Comparison of ENCODE assay signal across 26 cellular contexts in genomic region chr10:11789294-11789693, GRCh38. TPM values are rescaled to one million over a fixed set of nuclear protein-coding genes. Genes with fewer than 3 reads are reported as not detected.
"Had no signal": no experiment of that assay in that cellular context is flagged by ENCODE, and none has a peak within 500 bp of the region (broad histone marks: within the 10 kb centered on the region; RNA-seq: fewer than 3 reads in every experiment).

No MANE protein-coding gene starts in this region.

- H3K27ac Mint-ChIP-seq: activated CD4-positive, alpha-beta memory T cell treated with anti-CD3 and anti-CD28 coated beads, Interleukin-2, amount 10 ng/mL, durations not matched to agents 7 days and 5 days; activated CD4-positive, alpha-beta T cell treated with anti-CD3 and anti-CD28 coated beads for 36 hours; activated naive CD4-positive, alpha-beta T cell treated with anti-CD3 and anti-CD28 coated beads, Interleukin-2, amount 50 U/mL, for 72 hours; activated T-cell treated with anti-CD3 and anti-CD28 coated beads, Interleukin-2, amount 50 U/mL, for 72 hours; activated T-helper 2 cell treated with anti-CD3 and anti-CD28 coated beads, Interferon-gamma antibody, Interleukin-2, Interleukin-4, amounts not matched to agents 10 μg/mL and 5 μg/mL and 100 μg/mL, durations not matched to agents 14 hours and 24 hours and 36 hours; IgD-negative memory B cell had no signal

- H3K4me1 Mint-ChIP-seq: activated CD4-positive, alpha-beta memory T cell treated with anti-CD3 and anti-CD28 coated beads, Interleukin-2, amount 10 ng/mL, durations not matched to agents 7 days and 5 days; activated CD4-positive, alpha-beta T cell treated with anti-CD3 and anti-CD28 coated beads for 36 hours; IgD-negative memory B cell had no signal

- H3K27ac ChIP-seq: SK-N-MC, WERI-Rb-1 had no signal

- H3K9me3 ChIP-seq: MG63 had no signal

- H3K4me3 Mint-ChIP-seq: activated CD4-positive, alpha-beta memory T cell treated with anti-CD3 and anti-CD28 coated beads, Interleukin-2, amount 10 ng/mL, durations not matched to agents 7 days and 5 days; activated CD4-positive, alpha-beta T cell treated with anti-CD3 and anti-CD28 coated beads for 36 hours; activated T-cell treated with anti-CD3 and anti-CD28 coated beads, Interleukin-2, amount 50 U/mL, for 72 hours; IgD-negative memory B cell had no signal

- H3K36me3 Mint-ChIP-seq: activated naive CD4-positive, alpha-beta T cell treated with anti-CD3 and anti-CD28 coated beads, Interleukin-2, amount 50 U/mL, for 72 hours had no signal

- DNase-seq: activated CD4-positive, alpha-beta memory T cell treated with anti-CD3 and anti-CD28 coated beads, Interleukin-2, amount 10 ng/mL, durations not matched to agents 7 days and 5 days; activated CD4-positive, alpha-beta T cell treated with anti-CD3 and anti-CD28 coated beads for 36 hours; activated CD4-positive, alpha-beta T cell treated with anti-CD3 and anti-CD28 coated beads, Interleukin-2, amount 50 U/mL, for 1 hour; activated naive CD4-positive, alpha-beta T cell; activated T-cell treated with anti-CD3 and anti-CD28 coated beads, Interleukin-2, amount 50 U/mL, for 72 hours; central memory CD4-positive, alpha-beta T cell; KG1; MG63; MV-4-11; NCI-H1092 treated with DMSO at 0.1 percent for 48 hours; NCI-H1417 treated with DMSO at 0.1 percent for 48 hours; NCI-H1694 treated with DMSO at 0.1 percent for 48 hours; NCI-H2029 treated with DMSO at 0.1 percent for 48 hours; NCI-H345; NCI-H510A treated with DMSO at 0.1 percent for 48 hours; NCI-H748 treated with DMSO at 0.1 percent for 48 hours; NK-92 treated with Interleukin-12 subunit alpha and Interleukin-12 subunit beta, amount 100 ng/mL, for 24 hours; OCI-M1; RPMI8226; T-helper 1 cell; WERI-Rb-1 had no signal

- H3K4me3 ChIP-seq: MG63, SK-N-MC had no signal

- H3K9me3 Mint-ChIP-seq: activated CD4-positive, alpha-beta memory T cell treated with anti-CD3 and anti-CD28 coated beads, Interleukin-2, amount 10 ng/mL, durations not matched to agents 7 days and 5 days; activated naive CD4-positive, alpha-beta T cell treated with anti-CD3 and anti-CD28 coated beads, Interleukin-2, amount 50 U/mL, for 72 hours; activated T-cell treated with anti-CD3 and anti-CD28 coated beads, Interleukin-2, amount 50 U/mL, for 72 hours; activated T-helper 2 cell treated with anti-CD3 and anti-CD28 coated beads, Interferon-gamma antibody, Interleukin-2, Interleukin-4, amounts not matched to agents 10 μg/mL and 5 μg/mL and 100 μg/mL, durations not matched to agents 14 hours and 24 hours and 36 hours; IgD-negative memory B cell had no signal

- H3K36me3 ChIP-seq: MG63, WERI-Rb-1 had no signal

- H3K27me3 ChIP-seq: MG63 had no signal

RNA-seq across cellular contexts. Expression of gene ECHDC3, which starts 47.1 kb away (rescaled TPM):
- total RNA-seq: activated CD4-positive, alpha-beta memory T cell treated with anti-CD3 and anti-CD28 coated beads, Interleukin-2, amount 10 ng/mL, durations not matched to agents 7 days and 5 days; activated T-helper 2 cell treated with anti-CD3 and anti-CD28 coated beads, Interferon-gamma antibody, Interleukin-2, Interleukin-4, amounts not matched to agents 10 μg/mL and 5 μg/mL and 100 μg/mL, durations not matched to agents 14 hours and 24 hours and 36 hours; T-helper 2 cell treated with Interferon-gamma antibody and Interleukin-4, amounts not matched to agents 100 ng/mL and 5 ng/mL, for 36 hours had no signal
